In the genomic region with DNA sequence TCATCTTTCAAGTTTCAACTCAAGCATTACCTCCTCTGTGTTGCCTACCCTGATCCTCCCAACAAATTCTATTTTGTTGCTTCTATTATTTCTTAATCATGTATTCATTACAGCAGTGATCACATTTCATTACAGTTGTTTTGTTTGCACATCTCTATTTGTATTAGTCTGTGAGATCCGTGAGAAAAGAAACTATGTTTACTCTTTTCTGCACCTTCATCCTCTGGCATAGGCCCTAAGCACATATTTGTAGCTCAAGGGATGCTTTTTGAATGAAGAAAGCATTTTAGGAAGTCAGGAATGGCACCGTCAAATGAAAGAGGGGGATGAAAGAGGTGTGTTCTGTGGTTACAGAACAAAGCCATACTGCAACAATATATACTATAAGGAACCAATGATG, we compare ENCODE assay signal across 7 cellular contexts.
"Had no signal": no experiment of that assay in that cellular context is flagged by ENCODE, and none has a peak within 500 bp of the region (broad histone marks: within the 10 kb centered on the region; RNA-seq: fewer than 3 reads in every experiment).

No MANE protein-coding gene starts in this region.

- H3K27ac Mint-ChIP-seq: IgD-negative memory B cell had no signal

- ATAC-seq: HepG2, K562 had no signal

- DNase-seq: IMR-90, KBM-7, KG1 had no signal

- H3K27me3 Mint-ChIP-seq: IgD-negative memory B cell had no signal

- H3K4me3 Mint-ChIP-seq: IgD-negative memory B cell had no signal

- H3K27ac ChIP-seq: HL-60 had no signal

- H3K4me1 Mint-ChIP-seq: IgD-negative memory B cell had no signal

- H3K36me3 Mint-ChIP-seq: IgD-negative memory B cell had no signal

- H3K4me3 ChIP-seq: K562 had no signal
